ENCODE assay signal across 21 cellular contexts in genomic region chr6:43776799-43777776, GRCh38. TPM values are rescaled to one million over a fixed set of nuclear protein-coding genes. Genes with fewer than 3 reads are reported as not detected.
DNase-seq lines count a peak whose midpoint lies in the region; ATAC-seq and TF ChIP-seq lines count a peak whose summit lies in the region.
"Had no signal": no experiment of that assay in that cellular context is flagged by ENCODE, and none has a peak within 500 bp of the region (broad histone marks: within the 10 kb centered on the region; RNA-seq: fewer than 3 reads in every experiment).

No MANE protein-coding gene starts in this region.

- intact Hi-C loops in Right ventricle myocardium inferior (cut with DNase I), result loop anchor here (10.0 kb wide), 1 partner anchor 448 kb away; the partner anchor contains the start of gene SLC29A1
- intact Hi-C loops in cardiac septum (cut with DNase I), result loop anchor here (10.0 kb wide), 1 partner anchor 448 kb away; the partner anchor contains the start of gene SLC29A1
- intact Hi-C loops in left cardiac atrium (cut with DNase I), result no loop called here

- ATAC-seq in Right ventricle myocardium inferior (peak; percentile 23), left cardiac atrium (peak in 1 of 2 donors; percentile 4), GM21447 (IDR thresholded peaks at IDR 0.05; ENCODE audit: unreplicated experiment) (no peak)
- ATAC-seq: activated CD4-positive, CD25-positive, alpha-beta regulatory T cell treated with anti-CD3 and anti-CD28 coated beads, Interleukin-2, amount 50 U/mL, for 24 hours; activated naive CD4-positive, alpha-beta T cell treated with anti-CD3 and anti-CD28 coated beads, Interleukin-2, amount 50 U/mL, for 72 hours; activated T-cell treated with anti-CD3 and anti-CD28 coated beads, Interleukin-2, amount 50 U/mL, for 72 hours had no signal

- no peak for TF ChIP-seq CTCF in parathyroid adenoma (IDR thresholded peaks at IDR 0.05)

- no peaks in the 10 kb centered on the region for H3K36me3 ChIP-seq in parathyroid adenoma (ENCODE audit: control insufficient read depth, insufficient read depth, low read length)

- H3K4me3 ChIP-seq in parathyroid adenoma (ENCODE audit: low read depth, low read length), result peak overlapping the region; percentile 42
- H3K4me3 ChIP-seq: MG63, sigmoid colon, SJSA1, upper lobe of left lung had no signal

- H2AFZ ChIP-seq in parathyroid adenoma, result no peak overlapping the region

- no peaks in the 10 kb centered on the region for H3K27me3 ChIP-seq in parathyroid adenoma (ENCODE audit: control insufficient read depth, insufficient read depth, low read length)
- H3K27me3 ChIP-seq: MG63, sigmoid colon, SJSA1, upper lobe of left lung had no signal

- H3K27ac ChIP-seq in parathyroid adenoma, result peak overlapping the region; percentile 99
- H3K27ac ChIP-seq: sigmoid colon, SJSA1 had no signal

- DNase-seq in Right ventricle myocardium inferior (ENCODE audit: missing footprints), result no peak
- no peak for DNase-seq in cardiac septum (ENCODE audit: low spot score)
- peak; percentile 33 for DNase-seq in left cardiac atrium
- no peak for DNase-seq in OCI-M2 (lab: John Stamatoyannopoulos, UW; ENCODE audit: unreplicated experiment)
- DNase-seq in LoVo (ENCODE audit: low spot score), result no peak
- no peak for DNase-seq in NCI-H2227 (lab: John Stamatoyannopoulos, UW; ENCODE audit: unreplicated experiment)
- DNase-seq: activated T-cell treated with anti-CD3 and anti-CD28 coated beads, Interleukin-2, amount 50 U/mL, for 72 hours; cortex of kidney; MG63; NCI-H1436 treated with DMSO at 0.1 percent for 48 hours; NCI-H2171; NCI-H748 treated with DMSO at 0.1 percent for 48 hours; OCI-M1; stimulated activated CD4-positive, alpha-beta T cell treated with anti-CD3 and anti-CD28 coated beads, Interleukin-2, amount 100 ng/mL, for 24 hours; upper lobe of left lung had no signal

- H3K4me1 ChIP-seq in parathyroid adenoma, result peaks cover 62% of the 10 kb centered on the region

- peak overlapping the region; percentile 85 for H3K4me2 ChIP-seq in parathyroid adenoma (ENCODE audit: low read length)

- H3K9me3 ChIP-seq in parathyroid adenoma (ENCODE audit: control insufficient read depth, low read length), result no peaks in the 10 kb centered on the region
- H3K9me3 ChIP-seq: MG63, sigmoid colon, SJSA1, upper lobe of left lung had no signal

- H3K79me2 ChIP-seq in parathyroid adenoma, result peaks cover 65% of the 10 kb centered on the region

- no peak overlapping the region for H3K9ac ChIP-seq in parathyroid adenoma

RNA-seq across cellular contexts. Expression of gene VEGFA, which starts 7.1 kb away (rescaled TPM):
- total RNA-seq in Right ventricle myocardium inferior, result 242 TPM
- 233 TPM for total RNA-seq in cardiac septum
- total RNA-seq in left cardiac atrium, result 100 to 1,000 TPM; 168 to 212 TPM

Comparison
In these comparisons a context has a peak if more than half of its experiments do, and no peak if none do; other contexts are left out.
1. intact Hi-C loops: an anchor here in Right ventricle myocardium inferior (10.0 kb wide) and cardiac septum (10.0 kb wide); none called in left cardiac atrium.